19 cellular contexts compared by ENCODE assay signal in the genomic region with DNA sequence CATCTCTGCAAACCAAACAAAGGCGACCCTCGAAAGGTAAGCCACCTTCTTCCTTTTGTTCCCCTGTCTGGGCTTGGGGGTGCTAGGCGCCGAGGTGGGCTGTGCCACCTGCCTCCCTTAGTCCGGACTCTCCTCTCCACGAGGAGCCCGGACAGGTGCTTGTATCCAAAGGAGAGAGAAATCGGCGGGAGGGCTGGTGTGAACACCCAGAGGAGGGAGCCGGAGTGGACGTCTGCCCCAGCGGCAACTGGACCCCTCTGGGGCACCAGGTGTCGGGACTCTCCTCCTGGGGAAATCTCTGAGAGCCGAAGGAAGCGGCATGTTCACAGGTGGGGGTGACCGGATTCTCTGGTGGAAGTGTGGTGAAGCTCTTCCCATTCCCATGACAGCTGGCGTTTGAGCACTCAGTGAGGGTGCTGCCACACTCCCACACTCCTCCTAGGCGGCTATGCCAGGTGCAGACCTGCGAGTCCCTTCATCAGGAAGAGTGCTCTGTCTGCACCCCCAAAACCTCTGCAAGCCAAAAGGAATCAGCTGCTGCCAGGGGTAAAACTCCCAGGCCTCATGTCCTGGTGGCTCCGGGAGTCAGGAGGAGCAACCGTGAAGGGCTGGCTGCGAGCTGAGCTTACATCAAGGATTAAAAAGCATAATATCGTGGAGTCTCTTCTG. TPM values are rescaled to one million over a fixed set of nuclear protein-coding genes. Genes with fewer than 3 reads are reported as not detected.
DNase-seq lines count a peak whose midpoint lies in the region; ATAC-seq and TF ChIP-seq lines count a peak whose summit lies in the region.
"Had no signal": no experiment of that assay in that cellular context is flagged by ENCODE, and none has a peak within 500 bp of the region (broad histone marks: within the 10 kb centered on the region; RNA-seq: fewer than 3 reads in every experiment).

No MANE protein-coding gene starts in this region.

- H3K4me3 Mint-ChIP-seq in Calu3 (ENCODE audit: low read depth, unreplicated experiment) (peak overlapping the region; percentile 11), nephron progenitor cell (peak overlapping the region; percentile 70)
- H3K4me3 Mint-ChIP-seq in activated T-helper 17 cell treated with anti-CD3 and anti-CD28 coated beads, Interleukin-2, amount 50 U/mL, for 72 hours: no peak overlapping the region
- H3K4me3 Mint-ChIP-seq: activated naive CD8-positive, alpha-beta T cell treated with anti-CD3 and anti-CD28 coated beads for 36 hours; activated T-cell treated with anti-CD3 and anti-CD28 coated beads, Interleukin-2, amount 50 U/mL, for 4 hours had no signal

- H3K9me3 ChIP-seq in Karpas-422 (ENCODE audit: low read length): no peaks in the 10 kb centered on the region
- no peaks in the 10 kb centered on the region for H3K9me3 ChIP-seq in endocrine pancreas (ENCODE audit: control insufficient read depth, low read length)
- H3K9me3 ChIP-seq in MG63: no peaks in the 10 kb centered on the region
- H3K9me3 ChIP-seq in PC-3 (ENCODE audit: low read length): no peaks in the 10 kb centered on the region
- H3K9me3 ChIP-seq: Caco-2 had no signal

- H3K9me2 ChIP-seq in Karpas-422 (replicated peaks; ENCODE audit: insufficient read depth, low read length): no peaks in the 10 kb centered on the region
- no peaks in the 10 kb centered on the region for H3K9me2 ChIP-seq in PC-3 (replicated peaks; ENCODE audit: low read length)

- H3K27me3 Mint-ChIP-seq in Calu3 (ENCODE audit: unreplicated experiment): peaks cover 79% of the 10 kb centered on the region
- peaks cover 75% of the 10 kb centered on the region for H3K27me3 Mint-ChIP-seq in nephron progenitor cell (ENCODE audit: low read depth, poor library complexity)
- peaks cover 46% of the 10 kb centered on the region for H3K27me3 Mint-ChIP-seq in activated T-helper 17 cell treated with anti-CD3 and anti-CD28 coated beads, Interleukin-2, amount 50 U/mL, for 72 hours

- no peak for ATAC-seq in PC-3
- no peak for ATAC-seq in activated T-helper 17 cell treated with anti-CD3 and anti-CD28 coated beads, Interleukin-2, amount 50 U/mL, for 72 hours (replicated peaks)

- H3K9me3 Mint-ChIP-seq in Calu3 (ENCODE audit: low read depth, unreplicated experiment): no peaks in the 10 kb centered on the region
- no peaks in the 10 kb centered on the region for H3K9me3 Mint-ChIP-seq in nephron progenitor cell
- no peaks in the 10 kb centered on the region for H3K9me3 Mint-ChIP-seq in activated T-helper 17 cell treated with anti-CD3 and anti-CD28 coated beads, Interleukin-2, amount 50 U/mL, for 72 hours
- H3K9me3 Mint-ChIP-seq: activated naive CD8-positive, alpha-beta T cell treated with anti-CD3 and anti-CD28 coated beads for 36 hours; activated T-cell treated with anti-CD3 and anti-CD28 coated beads, Interleukin-2, amount 50 U/mL, for 4 hours had no signal

- BruUV-seq in Calu3 (replicated peaks; lab: Mats Ljungman, UMichigan) (no TSS peak), PC-3 (replicated peaks; lab: Mats Ljungman, UMichigan) (no TSS peak)

- no peaks in the 10 kb centered on the region for H3K36me3 Mint-ChIP-seq in Calu3 (ENCODE audit: insufficient read depth, unreplicated experiment)
- no peaks in the 10 kb centered on the region for H3K36me3 Mint-ChIP-seq in nephron progenitor cell (ENCODE audit: low read depth)
- no peaks in the 10 kb centered on the region for H3K36me3 Mint-ChIP-seq in activated T-helper 17 cell treated with anti-CD3 and anti-CD28 coated beads, Interleukin-2, amount 50 U/mL, for 72 hours (ENCODE audit: low read depth)
- H3K36me3 Mint-ChIP-seq: activated naive CD8-positive, alpha-beta T cell treated with anti-CD3 and anti-CD28 coated beads for 36 hours had no signal

- H3K4me3 ChIP-seq in Karpas-422 (ENCODE audit: low read length): no peak overlapping the region
- peak overlapping the region; percentile 25 for H3K4me3 ChIP-seq in endocrine pancreas (ENCODE audit: control insufficient read depth, insufficient read depth, low read length)
- no peak overlapping the region for H3K4me3 ChIP-seq in MG63
- no peak overlapping the region for H3K4me3 ChIP-seq in PC-3 (ENCODE audit: low read length)
- H3K4me3 ChIP-seq: SK-N-MC had no signal

- no peak overlapping the region for H3K27ac Mint-ChIP-seq in Calu3 (ENCODE audit: unreplicated experiment)
- no peak overlapping the region for H3K27ac Mint-ChIP-seq in nephron progenitor cell
- H3K27ac Mint-ChIP-seq in activated T-helper 17 cell treated with anti-CD3 and anti-CD28 coated beads, Interleukin-2, amount 50 U/mL, for 72 hours: no peak overlapping the region
- H3K27ac Mint-ChIP-seq: activated naive CD8-positive, alpha-beta T cell treated with anti-CD3 and anti-CD28 coated beads for 36 hours had no signal

- H3K4me2 ChIP-seq in Karpas-422 (ENCODE audit: low read depth, low read length, poor library complexity, severe bottlenecking) (no peak overlapping the region), PC-3 (ENCODE audit: low read length) (no peak overlapping the region)

- H3K36me3 ChIP-seq in Karpas-422 (ENCODE audit: insufficient read depth, low read length) (no peaks in the 10 kb centered on the region; the same call in 1 of the 2 replicates), endocrine pancreas (ENCODE audit: control insufficient read depth, insufficient read depth, low read length) (no peaks in the 10 kb centered on the region), MG63 (no peaks in the 10 kb centered on the region), PC-3 (ENCODE audit: low read depth, low read length) (no peaks in the 10 kb centered on the region)

- H2AFZ ChIP-seq in Karpas-422 (ENCODE audit: low read length) (no peak overlapping the region), PC-3 (ENCODE audit: low read length) (no peak overlapping the region)

- H4K20me1 ChIP-seq in Karpas-422 (ENCODE audit: insufficient read depth, low read depth, low read length) (no peaks in the 10 kb centered on the region), PC-3 (ENCODE audit: low read length) (no peaks in the 10 kb centered on the region)

- intact Hi-C loops in Calu3 (cut with micrococcal nuclease; ENCODE audit: unreplicated experiment): loop anchor here (5.0 kb wide), 1 partner anchor 68 kb away; no protein-coding TSS in a partner anchor
- intact Hi-C loops in PC-3 (cut with micrococcal nuclease): no loop called here

- H3F3A ChIP-seq in PC-3 (ENCODE audit: low read length, unreplicated experiment): no peaks in the 10 kb centered on the region

- CTCF ChIA-PET in Calu3 (lab: Charles Lee): interaction anchor here (1.7 kb wide), 1 partner anchor 13 kb away, joined by 4 read pairs; no protein-coding TSS in a partner anchor
- CTCF ChIA-PET in PC-3 (lab: Charles Lee): no interaction called here

- DNase-seq in Calu3 (no peak), Karpas-422 (peak; percentile 53), nephron progenitor cell (no peak), MG63 (no peak), KG1 (lab: John Stamatoyannopoulos, UW) (no peak), PC-3 (no peak)
- DNase-seq: activated CD4-positive, alpha-beta T cell treated with anti-CD3 and anti-CD28 coated beads, Interleukin-2, amount 50 U/mL, for 4 hours; activated naive CD8-positive, alpha-beta T cell treated with anti-CD3 and anti-CD28 coated beads for 36 hours; activated T-cell treated with anti-CD3 and anti-CD28 coated beads, Interleukin-2, amount 50 U/mL, for 4 hours; Caco-2; foreskin melanocyte; GF-D8; stimulated activated CD4-positive, alpha-beta T cell treated with anti-CD3 and anti-CD28 coated beads, Interleukin-2, amount 100 ng/mL, for 48 hours had no signal

- TF ChIP-seq CTCF in Calu3 (IDR thresholded peaks at IDR 0.05; ENCODE audit: unreplicated experiment) (no peak), nephron progenitor cell (IDR thresholded peaks at IDR 0.05) (no peak), PC-3 (conservative IDR thresholded peaks at IDR 0.05; ENCODE audit: low read depth, low read length) (no peak)

- H3K27ac ChIP-seq in Karpas-422 (ENCODE audit: low read length): no peak overlapping the region
- H3K27ac ChIP-seq in PC-3 (ENCODE audit: low read length): no peak overlapping the region
- H3K27ac ChIP-seq: SK-N-MC had no signal

- no peaks in the 10 kb centered on the region for H3K79me2 ChIP-seq in Karpas-422 (ENCODE audit: low read length)
- H3K79me2 ChIP-seq in PC-3 (ENCODE audit: low read length): no peaks in the 10 kb centered on the region

- peak overlapping the region; percentile 0; the same call in 1 of the 2 replicates for H3K9ac ChIP-seq in Karpas-422 (ENCODE audit: low read length)
- H3K9ac ChIP-seq in endocrine pancreas (ENCODE audit: control insufficient read depth, insufficient read depth, low read length): peak overlapping the region; percentile 32
- no peak overlapping the region for H3K9ac ChIP-seq in PC-3 (ENCODE audit: low read length)

- POLR2A ChIA-PET in PC-3 (lab: Charles Lee; ENCODE audit: unreplicated experiment): no interaction called here

- peaks cover 84% of the 10 kb centered on the region for H3K4me1 ChIP-seq in Karpas-422 (ENCODE audit: low read length)
- H3K4me1 ChIP-seq in endocrine pancreas (ENCODE audit: control insufficient read depth, insufficient read depth, low read length): no peaks in the 10 kb centered on the region
- no peaks in the 10 kb centered on the region for H3K4me1 ChIP-seq in PC-3 (ENCODE audit: insufficient read depth, low read length)

- no peaks in the 10 kb centered on the region for H3K27me3 ChIP-seq in Karpas-422 (ENCODE audit: low read length)
- H3K27me3 ChIP-seq in endocrine pancreas (ENCODE audit: control insufficient read depth, insufficient read depth, low read length): no peaks in the 10 kb centered on the region
- no peaks in the 10 kb centered on the region for H3K27me3 ChIP-seq in MG63
- peaks cover 21% of the 10 kb centered on the region for H3K27me3 ChIP-seq in PC-3 (ENCODE audit: low read length)

- H3K4me1 Mint-ChIP-seq in Calu3 (ENCODE audit: low read depth, unreplicated experiment): peaks cover 17% of the 10 kb centered on the region
- peaks cover 32% of the 10 kb centered on the region for H3K4me1 Mint-ChIP-seq in nephron progenitor cell
- H3K4me1 Mint-ChIP-seq in activated T-helper 17 cell treated with anti-CD3 and anti-CD28 coated beads, Interleukin-2, amount 50 U/mL, for 72 hours: no peaks in the 10 kb centered on the region
- H3K4me1 Mint-ChIP-seq: activated naive CD8-positive, alpha-beta T cell treated with anti-CD3 and anti-CD28 coated beads for 36 hours had no signal

RNA-seq across cellular contexts. Expression of a gene that starts 0.9 kb away (rescaled TPM):
- not detected in 2 replicates for total RNA-seq in Calu3 (2022)
- total RNA-seq in Karpas-422 (2014; rRNA removed; shearing (Covaris generic); ENCODE audit: low replicate concordance): 0.29 TPM in 1 of 2 replicates, not detected in the other
- total RNA-seq in MG63 (2014; rRNA removed; shearing (Covaris generic); ENCODE audit: low replicate concordance): 0.43 and 7.9 TPM in 2 replicates
- total RNA-seq in PC-3 (2014; rRNA removed): not detected in 2 replicates
- not detected for total RNA-seq in activated T-helper 17 cell treated with anti-CD3 and anti-CD28 coated beads, Interleukin-2, amount 50 U/mL, for 72 hours
- total RNA-seq: activated naive CD8-positive, alpha-beta T cell treated with anti-CD3 and anti-CD28 coated beads for 36 hours; activated T-cell treated with anti-CD3 and anti-CD28 coated beads, Interleukin-2, amount 50 U/mL, for 4 hours; Caco-2; HT-29; NCI-H460; OCI-LY7 had no signal
